Comparison of ENCODE assay signal across 14 cellular contexts in the genomic region with DNA sequence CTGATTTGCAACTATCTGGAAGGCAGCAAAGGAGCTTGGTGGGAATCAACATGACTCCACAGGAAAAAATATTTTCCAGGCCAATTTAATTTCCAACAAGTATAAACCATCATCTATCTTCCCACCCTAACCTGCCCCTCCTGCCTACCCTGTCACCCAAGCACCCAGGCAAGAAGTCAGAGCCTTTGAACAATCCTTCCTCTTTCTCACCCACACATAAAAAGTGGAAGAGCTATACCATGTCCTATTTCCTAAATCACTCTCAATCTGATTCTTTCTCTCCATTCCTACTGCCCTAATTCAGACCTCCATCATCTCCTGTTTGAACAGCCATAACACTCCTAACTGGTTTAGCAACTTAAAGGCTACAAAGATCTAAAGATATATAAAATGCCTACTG. TPM values are rescaled to one million over a fixed set of nuclear protein-coding genes. Genes with fewer than 3 reads are reported as not detected.
DNase-seq lines count a peak whose midpoint lies in the region; ATAC-seq, FAIRE-seq and TF ChIP-seq lines count a peak whose summit lies in the region.
"Had no signal": no experiment of that assay in that cellular context is flagged by ENCODE, and none has a peak within 500 bp of the region (broad histone marks: within the 10 kb centered on the region; RNA-seq: fewer than 3 reads in every experiment).

No MANE protein-coding gene starts in this region.

- peaks cover 2% of the 10 kb centered on the region for H3K4me1 Mint-ChIP-seq in T-helper 17 cell
- H3K4me1 Mint-ChIP-seq: naive B cell had no signal

- H3K9ac ChIP-seq in PC-3 (ENCODE audit: low read length): no peak overlapping the region
- H3K9ac ChIP-seq in skeletal muscle tissue (ENCODE audit: low read depth in 1 of 3, low read length in 3 of 3): peak overlapping the region in 1 of 3 donors; percentile 38
- H3K9ac ChIP-seq: SK-N-SH had no signal

- no TSS peak for BruUV-seq in PC-3 (replicated peaks; lab: Mats Ljungman, UMichigan)

- H3K4me3 ChIP-seq in PC-3 (ENCODE audit: low read length) (no peak overlapping the region), left ventricle myocardium inferior (peak overlapping the region; percentile 47), skeletal muscle tissue (ENCODE audit: low read length in 3 of 3) (peak overlapping the region; percentile 55 to 72 (median 69))

- H3K27ac Mint-ChIP-seq in T-helper 17 cell: no peak overlapping the region
- H3K27ac Mint-ChIP-seq: naive B cell had no signal

- H3K27me3 Mint-ChIP-seq in T-helper 17 cell: peaks cover 40% of the 10 kb centered on the region

- H4K20me1 ChIP-seq in PC-3 (ENCODE audit: low read length): no peaks in the 10 kb centered on the region

- peak overlapping the region; percentile 38 for H3K27ac ChIP-seq in PC-3 (ENCODE audit: low read length)
- H3K27ac ChIP-seq in left ventricle myocardium inferior (replicated peaks): peak overlapping the region; percentile 87
- H3K27ac ChIP-seq in skeletal muscle tissue (ENCODE audit: low read depth, low read length): peak overlapping the region; percentile 80

- intact Hi-C loops in PC-3 (cut with micrococcal nuclease): loop anchor here (10.0 kb wide), 1 partner anchor 60 kb away; no protein-coding TSS in a partner anchor
- intact Hi-C loops in left ventricle myocardium inferior (cut with micrococcal nuclease): loop anchor here (10.0 kb wide), 1 partner anchor 170 kb away; no protein-coding TSS in a partner anchor

- CTCF ChIA-PET in PC-3 (lab: Charles Lee): no interaction called here

- no peaks in the 10 kb centered on the region; the same call in 1 of the 2 replicates for H3K36me3 ChIP-seq in PC-3 (ENCODE audit: low read depth, low read length)
- H3K36me3 ChIP-seq in left ventricle myocardium inferior: no peaks in the 10 kb centered on the region
- no peaks in the 10 kb centered on the region for H3K36me3 ChIP-seq in skeletal muscle tissue (ENCODE audit: control insufficient read depth in 3 of 3, insufficient read depth in 3 of 3, low read length in 3 of 3)

- TF ChIP-seq POLR2A in H54 (IDR thresholded peaks at IDR 0.05; ENCODE audit: low read depth, low read length): no peak

- H3K9me3 ChIP-seq in PC-3 (ENCODE audit: low read length) (no peaks in the 10 kb centered on the region), left ventricle myocardium inferior (replicated peaks) (no peaks in the 10 kb centered on the region), skeletal muscle tissue (ENCODE audit: control insufficient read depth in 3 of 3, low read length in 3 of 3) (no peaks in the 10 kb centered on the region), T-helper 17 cell (ENCODE audit: control insufficient read depth, low read length, poor library complexity, severe bottlenecking) (no peaks in the 10 kb centered on the region)
- H3K9me3 ChIP-seq: SK-N-SH had no signal

- POLR2A ChIA-PET in PC-3 (lab: Charles Lee; ENCODE audit: unreplicated experiment): interaction anchor here (0.6 kb wide), 1 partner anchor 164 kb away, joined by 5 read pairs; no protein-coding TSS in a partner anchor

- peaks cover 10% of the 10 kb centered on the region for H3K36me3 Mint-ChIP-seq in T-helper 17 cell (ENCODE audit: low read depth)
- H3K36me3 Mint-ChIP-seq: naive B cell had no signal

- TF ChIP-seq CTCF in PC-3 (conservative IDR thresholded peaks at IDR 0.05; ENCODE audit: low read depth, low read length): no peak
- TF ChIP-seq CTCF in left ventricle myocardium inferior (IDR thresholded peaks at IDR 0.05; ENCODE audit: borderline replicate concordance): no peak

- ATAC-seq in PC-3 (no peak), HG03442 (IDR thresholded peaks at IDR 0.05; ENCODE audit: unreplicated experiment) (no peak), T-helper 17 cell (no peak)

- H3K79me2 ChIP-seq in PC-3 (ENCODE audit: low read length): peaks cover 88% of the 10 kb centered on the region

- no peaks in the 10 kb centered on the region for H3K27me3 ChIP-seq in PC-3 (ENCODE audit: low read length)
- H3K27me3 ChIP-seq in left ventricle myocardium inferior (ENCODE audit: low read depth): no peaks in the 10 kb centered on the region
- H3K27me3 ChIP-seq in skeletal muscle tissue (ENCODE audit: control insufficient read depth in 3 of 3, insufficient read depth in 3 of 3, low read length in 3 of 3): no peaks in the 10 kb centered on the region

- peak overlapping the region; percentile 51; the same call in 1 of the 2 replicates for H2AFZ ChIP-seq in PC-3 (ENCODE audit: low read length)

- H3K4me3 Mint-ChIP-seq in T-helper 17 cell: no peak overlapping the region
- H3K4me3 Mint-ChIP-seq: naive B cell had no signal

- H3K4me2 ChIP-seq in PC-3 (ENCODE audit: low read length): peak overlapping the region; percentile 41
- H3K4me2 ChIP-seq: SK-N-SH had no signal

- H3F3A ChIP-seq in PC-3 (ENCODE audit: low read length, unreplicated experiment): peaks cover 2% of the 10 kb centered on the region

- no peaks in the 10 kb centered on the region for H3K9me2 ChIP-seq in PC-3 (replicated peaks; ENCODE audit: low read length)
- H3K9me2 ChIP-seq: SK-N-SH had no signal

- peaks cover 54% of the 10 kb centered on the region for H3K4me1 ChIP-seq in PC-3 (ENCODE audit: insufficient read depth, low read length)
- peaks cover 69% of the 10 kb centered on the region for H3K4me1 ChIP-seq in left ventricle myocardium inferior
- H3K4me1 ChIP-seq in skeletal muscle tissue (ENCODE audit: control insufficient read depth in 3 of 3, insufficient read depth in 3 of 3, low read length in 3 of 3): peaks cover 8 to 21% (median 14%) of the 10 kb centered on the region in 3 donors

- DNase-seq in H54 (ENCODE audit: insufficient read length, low spot score) (no peak), PC-3 (peak; percentile 49), left ventricle myocardium inferior (no peak), NCI-H526 (lab: John Stamatoyannopoulos, UW) (no peak), T-helper 17 cell (no peak)
- DNase-seq: activated CD4-positive, alpha-beta T cell treated with anti-CD3 and anti-CD28 coated beads, Interleukin-2, amount 50 U/mL, for 4 hours; activated naive CD4-positive, alpha-beta T cell treated with anti-CD3 and anti-CD28 coated beads, Interleukin-2, amount 50 U/mL, for 16 hours; H7; naive B cell; NCI-H1436; SK-N-SH; stimulated activated naive CD4-positive, alpha-beta T cell had no signal

- peak; percentile 11 for FAIRE-seq in H54 (lab: Jason Lieb, UNC)

RNA-seq across cellular contexts. Expression of a gene that starts 12.6 kb away (rescaled TPM):
- total RNA-seq in PC-3 (2014; rRNA removed) (29.9 and 32.4 TPM in 2 replicates), left ventricle myocardium inferior (42.4 TPM), skeletal muscle tissue (15.1 TPM), T-helper 17 cell (1 to 10 TPM; 1.1 to 3.5 TPM)

RNA-seq across cellular contexts. Expression of a gene that starts 57.3 kb away (rescaled TPM):
- total RNA-seq in PC-3 (2014; rRNA removed) (13.5 and 25.1 TPM in 2 replicates), left ventricle myocardium inferior (3.7 TPM), skeletal muscle tissue (8.4 TPM), T-helper 17 cell (10 to 100 TPM in 1 of 2 donors, 1 to 10 TPM in 1; 8.9 to 10.5 TPM)

RNA-seq across cellular contexts. Expression of a gene that starts 57.6 kb away (rescaled TPM):
- total RNA-seq in PC-3 (2014; rRNA removed): 78.2 and 93.6 TPM in 2 replicates
- total RNA-seq in left ventricle myocardium inferior: 39.5 TPM
- total RNA-seq in skeletal muscle tissue: 64.2 TPM
- 10 to 100 TPM; 49.6 to 60.7 TPM for total RNA-seq in T-helper 17 cell
